ENCODE assay signal across 20 cellular contexts in the genomic region with DNA sequence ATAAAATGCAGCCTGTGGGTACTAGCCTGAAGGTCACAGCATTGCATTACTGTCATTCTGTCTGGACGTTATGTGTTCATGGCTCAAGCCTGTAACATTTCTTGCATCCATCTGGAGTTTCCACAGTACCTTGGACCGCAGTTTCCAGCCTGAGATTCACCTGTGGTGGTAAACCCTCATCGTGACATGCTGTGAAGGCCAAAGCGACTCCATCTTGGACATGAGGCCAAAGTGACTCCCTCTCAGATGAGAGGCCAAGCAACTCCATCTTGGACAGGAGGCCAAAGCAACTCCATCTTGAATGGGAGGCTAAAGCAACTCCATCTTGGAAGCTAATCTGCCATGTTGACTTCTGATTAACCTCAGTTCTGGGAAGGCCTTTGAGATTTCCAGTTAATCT.
A peak's percentile ranks its signal among the peaks of the same experiment; 100 is the strongest.
DNase-seq lines count a peak whose midpoint lies in the region; ATAC-seq and TF ChIP-seq lines count a peak whose summit lies in the region.
"Had no signal": no experiment of that assay in that cellular context is flagged by ENCODE, and none has a peak within 500 bp of the region (broad histone marks: within the 10 kb centered on the region; RNA-seq: fewer than 3 reads in every experiment).

No MANE protein-coding gene starts in this region.

- no peak overlapping the region for H3K4me3 Mint-ChIP-seq in osteocyte (ENCODE audit: unreplicated experiment)
- H3K4me3 Mint-ChIP-seq in activated CD4-positive, alpha-beta T cell treated with anti-CD3 and anti-CD28 coated beads, Interleukin-2, amount 10 ng/mL, durations not matched to agents 7 days and 5 days, result no peak overlapping the region
- H3K4me3 Mint-ChIP-seq: B cell; CD4-positive, alpha-beta T cell; CD8-positive, alpha-beta T cell had no signal

- no peaks in the 10 kb centered on the region for H3K36me3 Mint-ChIP-seq in osteocyte (ENCODE audit: unreplicated experiment)
- no peaks in the 10 kb centered on the region for H3K36me3 Mint-ChIP-seq in activated CD4-positive, alpha-beta T cell treated with anti-CD3 and anti-CD28 coated beads, Interleukin-2, amount 10 ng/mL, durations not matched to agents 7 days and 5 days (ENCODE audit: low read depth)
- H3K36me3 Mint-ChIP-seq: CD8-positive, alpha-beta T cell had no signal

- no peak for TF ChIP-seq CTCF in right atrium auricular region (IDR thresholded peaks at IDR 0.05)
- no peak for TF ChIP-seq CTCF in osteocyte (IDR thresholded peaks at IDR 0.05)
- no peak for TF ChIP-seq CTCF in vagina (IDR thresholded peaks at IDR 0.05)

- H3K27me3 Mint-ChIP-seq in osteocyte (ENCODE audit: unreplicated experiment), result no peaks in the 10 kb centered on the region
- peaks cover 3% of the 10 kb centered on the region for H3K27me3 Mint-ChIP-seq in activated CD4-positive, alpha-beta T cell treated with anti-CD3 and anti-CD28 coated beads, Interleukin-2, amount 10 ng/mL, durations not matched to agents 7 days and 5 days
- H3K27me3 Mint-ChIP-seq: B cell; CD4-positive, alpha-beta T cell had no signal

- CTCF ChIA-PET in activated CD4-positive, alpha-beta T cell treated with anti-CD3 and anti-CD28 coated beads, Interleukin-2, amount 10 ng/mL, durations not matched to agents 7 days and 5 days (lab: Charles Lee), result interaction anchor here (2.4 kb wide), 1 partner anchor 10 kb away, joined by 6 read pairs; no protein-coding TSS in a partner anchor

- no peaks in the 10 kb centered on the region for H3K9me3 ChIP-seq in right atrium auricular region
- H3K9me3 ChIP-seq in vagina, result no peaks in the 10 kb centered on the region
- H3K9me3 ChIP-seq: A549; BLaER1 treated with 17β-estradiol and CSF1 and Interleukin-3, amounts not matched to agents 10 nM and 100 nM; Caco-2 had no signal

- no peak overlapping the region for H3K27ac Mint-ChIP-seq in osteocyte (ENCODE audit: unreplicated experiment)
- H3K27ac Mint-ChIP-seq in activated CD4-positive, alpha-beta T cell treated with anti-CD3 and anti-CD28 coated beads, Interleukin-2, amount 10 ng/mL, durations not matched to agents 7 days and 5 days, result no peak overlapping the region
- H3K27ac Mint-ChIP-seq: B cell; CD4-positive, alpha-beta T cell; CD8-positive, alpha-beta T cell had no signal

- POLR2A ChIA-PET in activated CD4-positive, alpha-beta T cell treated with anti-CD3 and anti-CD28 coated beads, Interleukin-2, amount 10 ng/mL, durations not matched to agents 7 days and 5 days (lab: Charles Lee), result no interaction called here

- peaks cover 27% of the 10 kb centered on the region for H3K9me3 Mint-ChIP-seq in osteocyte (ENCODE audit: unreplicated experiment)
- H3K9me3 Mint-ChIP-seq in activated CD4-positive, alpha-beta T cell treated with anti-CD3 and anti-CD28 coated beads, Interleukin-2, amount 10 ng/mL, durations not matched to agents 7 days and 5 days, result no peaks in the 10 kb centered on the region
- H3K9me3 Mint-ChIP-seq: CD4-positive, alpha-beta T cell had no signal

- H3K4me1 ChIP-seq in right atrium auricular region (no peaks in the 10 kb centered on the region), vagina (no peaks in the 10 kb centered on the region)
- H3K4me1 ChIP-seq: A549; BLaER1 treated with 17β-estradiol and CSF1 and Interleukin-3, amounts not matched to agents 10 nM and 100 nM; Caco-2 had no signal

- intact Hi-C loops in Right ventricle myocardium superior (cut with DNase I) (no loop called here), vagina (cut with DNase I) (no loop called here)

- H3K27me3 ChIP-seq in right atrium auricular region (no peaks in the 10 kb centered on the region), vagina (no peaks in the 10 kb centered on the region)
- H3K27me3 ChIP-seq: BLaER1 treated with 17β-estradiol and CSF1 and Interleukin-3, amounts not matched to agents 10 nM and 100 nM had no signal

- H3K4me1 Mint-ChIP-seq in osteocyte (ENCODE audit: unreplicated experiment), result no peaks in the 10 kb centered on the region
- H3K4me1 Mint-ChIP-seq in activated CD4-positive, alpha-beta T cell treated with anti-CD3 and anti-CD28 coated beads, Interleukin-2, amount 10 ng/mL, durations not matched to agents 7 days and 5 days, result no peaks in the 10 kb centered on the region
- H3K4me1 Mint-ChIP-seq: B cell had no signal

- H3K4me3 ChIP-seq in right atrium auricular region, result no peak overlapping the region
- no peak overlapping the region for H3K4me3 ChIP-seq in vagina
- H3K4me3 ChIP-seq: A549; BLaER1 treated with 17β-estradiol and CSF1 and Interleukin-3, amounts not matched to agents 10 nM and 100 nM had no signal

- no peak for TF ChIP-seq POLR2A in vagina (IDR thresholded peaks at IDR 0.05)

- ATAC-seq in Right ventricle myocardium superior (ENCODE audit: poor library complexity), result no peak
- ATAC-seq: A549; CD8-positive, alpha-beta T cell had no signal

- DNase-seq in right atrium auricular region (ENCODE audit: low spot score) (peak; percentile 23), Right ventricle myocardium superior (no peak), islet precursor cell (peak; percentile 29), osteocyte (ENCODE audit: extremely low spot score, unreplicated experiment) (peak; percentile 62), vagina (ENCODE audit: extremely low spot score in 2 of 2) (peak; percentile 34 to 77), NCI-H2107 (lab: John Stamatoyannopoulos, UW) (no peak)
- no peak for DNase-seq in activated CD4-positive, alpha-beta T cell treated with anti-CD3 and anti-CD28 coated beads, Interleukin-2, amount 10 ng/mL, durations not matched to agents 7 days and 5 days
- no peak for DNase-seq in activated naive CD4-positive, alpha-beta T cell treated with anti-CD3 and anti-CD28 coated beads, Interleukin-2, amount 50 U/mL, for 16 hours
- DNase-seq: AML-193; Caco-2; Calu3; CD4-positive, alpha-beta T cell; CD8-positive, alpha-beta T cell; DMS79 treated with DMSO at 0.1 percent for 48 hours; GF-D8 had no signal

- H3K27ac ChIP-seq in right atrium auricular region, result no peak overlapping the region
- no peak overlapping the region for H3K27ac ChIP-seq in vagina
- H3K27ac ChIP-seq: 22Rv1; A549; BLaER1 treated with 17β-estradiol and CSF1 and Interleukin-3, amounts not matched to agents 10 nM and 100 nM; C4-2B had no signal

- H3K36me3 ChIP-seq in right atrium auricular region, result no peaks in the 10 kb centered on the region
- no peaks in the 10 kb centered on the region for H3K36me3 ChIP-seq in vagina
- H3K36me3 ChIP-seq: BLaER1 treated with 17β-estradiol and CSF1 and Interleukin-3, amounts not matched to agents 10 nM and 100 nM had no signal

Comparison
In these comparisons a context has a peak if more than half of its experiments do, and no peak if none do; other contexts are left out.
1. DNase-seq: peak in right atrium auricular region (single experiment), islet precursor cell (single experiment), osteocyte (single experiment) and vagina (2 of 2); none in Right ventricle myocardium superior (single experiment), NCI-H2107 (single experiment), activated CD4-positive, alpha-beta T cell treated with anti-CD3 and anti-CD28 coated beads, Interleukin-2, amount 10 ng/mL, durations not matched to agents 7 days and 5 days (single experiment) and activated naive CD4-positive, alpha-beta T cell treated with anti-CD3 and anti-CD28 coated beads, Interleukin-2, amount 50 U/mL, for 16 hours (single experiment).